ENCODE assay signal across 1 cellular context in genomic region chr19:41895745-41896580, GRCh38.
TF ChIP-seq lines count a peak whose summit lies in the region.

No MANE protein-coding gene starts in this region.

TF ChIP-seq in GM23338, 12 proteins besides CTCF, POLR2A, EP300 and RAD21 (continued from another document):
- no peak for TF ChIP-seq ZNF462 (CRISPR knock-in tag; IDR thresholded peaks at IDR 0.05)
- TF ChIP-seq STAT1 (IDR thresholded peaks at IDR 0.05; ENCODE audit: unreplicated experiment) = no peak
- TF ChIP-seq ZNF331 (CRISPR knock-in tag; IDR thresholded peaks at IDR 0.05; ENCODE audit: low read depth) = no peak
- TF ChIP-seq NANOG (IDR thresholded peaks at IDR 0.05; ENCODE audit: borderline replicate concordance) = no peak
- TF ChIP-seq REST (IDR thresholded peaks at IDR 0.05; ENCODE audit: unreplicated experiment) = no peak
